21 cellular contexts compared by ENCODE assay signal in genomic region chr9:128624566-128624965, GRCh38. TPM values are rescaled to one million over a fixed set of nuclear protein-coding genes. Genes with fewer than 3 reads are reported as not detected.
DNase-seq lines count a peak whose midpoint lies in the region; ATAC-seq and TF ChIP-seq lines count a peak whose summit lies in the region.
"Had no signal": no experiment of that assay in that cellular context is flagged by ENCODE, and none has a peak within 500 bp of the region (broad histone marks: within the 10 kb centered on the region; RNA-seq: fewer than 3 reads in every experiment).

No MANE protein-coding gene starts in this region.

- no peak overlapping the region for H3K4me3 Mint-ChIP-seq in activated T-cell treated with anti-CD3 and anti-CD28 coated beads, Interleukin-2, amount 50 U/mL, for 24 hours
- H3K4me3 Mint-ChIP-seq: B cell had no signal

- no peak overlapping the region for H4K12ac ChIP-seq in trophoblast cell (ENCODE audit: low read depth, low read length)

- no peaks in the 10 kb centered on the region for H3K27me3 ChIP-seq in HCT116 (ENCODE audit: insufficient read depth, low read length)
- H3K27me3 ChIP-seq in trophoblast cell (ENCODE audit: insufficient read depth, low read length), result no peaks in the 10 kb centered on the region
- H3K27me3 ChIP-seq in gastroesophageal sphincter, result no peaks in the 10 kb centered on the region
- H3K27me3 ChIP-seq: Peyer's patch, SJSA1 had no signal

- H4K91ac ChIP-seq in trophoblast cell (ENCODE audit: low read depth, low read length), result peak overlapping the region; percentile 2

- H3K79me2 ChIP-seq in HCT116 (ENCODE audit: insufficient read depth, low read length) (no peaks in the 10 kb centered on the region), trophoblast cell (ENCODE audit: control insufficient read depth, insufficient read depth, low read length, poor library complexity) (no peaks in the 10 kb centered on the region)

- no peak for TF ChIP-seq CTCF in HCT116 (IDR thresholded peaks at IDR 0.05 in 2 of 3, conservative IDR thresholded peaks at IDR 0.05 in 1 of 3; ENCODE audit: borderline replicate concordance in 1 of 3, insufficient read depth in 1 of 3, low read depth in 2 of 3, low read length in 2 of 3)
- no peak for TF ChIP-seq CTCF in gastroesophageal sphincter (IDR thresholded peaks at IDR 0.05)

- H3K36me3 ChIP-seq in HCT116 (ENCODE audit: control insufficient read depth in 1 of 2, insufficient read depth in 2 of 2, low read length in 2 of 2) (peaks cover 23 to 35% of the 10 kb centered on the region in 2 experiments; a peak in 3 of 4 replicates), trophoblast cell (ENCODE audit: control insufficient read depth in 1 of 2, insufficient read depth in 2 of 2, low read length in 2 of 2) (peaks cover 80 to 82% of the 10 kb centered on the region in 2 experiments), gastroesophageal sphincter (peaks cover 0 to 100% of the 10 kb centered on the region in 2 donors)

- no peak for TF ChIP-seq POLR2A in HCT116 (IDR thresholded peaks at IDR 0.05; ENCODE audit: borderline replicate concordance, extremely low read depth, insufficient read depth, insufficient read length)
- TF ChIP-seq POLR2A in gastroesophageal sphincter (IDR thresholded peaks at IDR 0.05), result no peak

- no peaks in the 10 kb centered on the region for H4K20me1 ChIP-seq in HCT116 (ENCODE audit: insufficient read depth)

- no TSS peak for BruUV-seq in HCT116 (replicated peaks; lab: Mats Ljungman, UMichigan)

- intact Hi-C loops in HCT116 (cut with micrococcal nuclease), result no loop called here

- H3K14ac ChIP-seq in trophoblast cell (ENCODE audit: low read length), result no peak overlapping the region

- no peak overlapping the region for H2BK12ac ChIP-seq in trophoblast cell (ENCODE audit: low read length)

- RAD21 ChIA-PET in HCT116 (lab: Charles Lee; ENCODE audit: low non-redundant PET in 1 of 2, low total read pairs in 2 of 2, uncharacterized antibody in 2 of 2, unreplicated experiment in 2 of 2), result no interaction called here

- TF ChIP-seq EP300 in gastroesophageal sphincter (IDR thresholded peaks at IDR 0.05), result no peak

- 0 out of 2 replicates have a peak, but pooled peaks have one; percentile 8 for TF ChIP-seq RAD21 in HCT116 (IDR thresholded peaks at IDR 0.05; ENCODE audit: low read depth)

- no peak overlapping the region for H3K9ac ChIP-seq in HCT116 (ENCODE audit: low read length)
- H3K9ac ChIP-seq in trophoblast cell (ENCODE audit: low read length), result no peak overlapping the region
- H3K9ac ChIP-seq: GM23248 had no signal

- H2BK5ac ChIP-seq in trophoblast cell (ENCODE audit: low read depth, low read length, poor library complexity), result no peak overlapping the region

- no peak overlapping the region for H2AFZ ChIP-seq in HCT116 (ENCODE audit: low read depth, low read length, poor library complexity, severe bottlenecking)
- no peak overlapping the region for H2AFZ ChIP-seq in trophoblast cell (ENCODE audit: insufficient read depth, low read length, poor library complexity)
- H2AFZ ChIP-seq: GM23248 had no signal

- H3K4ac ChIP-seq in trophoblast cell (ENCODE audit: low read depth, low read length), result no peak overlapping the region

- H3K27ac ChIP-seq in HCT116 (ENCODE audit: low read depth, low read length) (no peak overlapping the region), cingulate gyrus (ENCODE audit: low read depth, low read length) (peak overlapping the region; percentile 29), trophoblast cell (ENCODE audit: low read depth, low read length) (no peak overlapping the region), gastroesophageal sphincter (no peak overlapping the region)
- H3K27ac ChIP-seq: GM23248, Peyer's patch, SJSA1 had no signal

- no peaks in the 10 kb centered on the region for H3K79me1 ChIP-seq in trophoblast cell (ENCODE audit: low read length)

- WGBS in trophoblast cell (ENCODE audit: extremely low coverage, insufficient coverage, insufficient read length), result no CpG with 5 or more reads among the region's 10 CpGs
- WGBS in gastroesophageal sphincter (ENCODE audit: low coverage in 1 of 2), 2 donors, result 77 to 86% methylated on average over 5 to 9 of the region's 10 CpGs

- peak overlapping the region; percentile 62 for H3K27ac Mint-ChIP-seq in activated T-cell treated with anti-CD3 and anti-CD28 coated beads, Interleukin-2, amount 50 U/mL, for 24 hours
- H3K27ac Mint-ChIP-seq: B cell had no signal

- no peak overlapping the region for H2AK5ac ChIP-seq in trophoblast cell (ENCODE audit: low read length)

- no peak overlapping the region for H3K23ac ChIP-seq in trophoblast cell (ENCODE audit: low read length)

- no peak overlapping the region for H2BK120ac ChIP-seq in trophoblast cell (ENCODE audit: insufficient read depth, low read length, poor library complexity)

- ATAC-seq in HCT116 (no peak), gastroesophageal sphincter (no peak)

- no peak overlapping the region for H3K18ac ChIP-seq in trophoblast cell (ENCODE audit: low read length)

- no peaks in the 10 kb centered on the region for H3K9me3 Mint-ChIP-seq in activated T-cell treated with anti-CD3 and anti-CD28 coated beads, Interleukin-2, amount 50 U/mL, for 24 hours
- H3K9me3 Mint-ChIP-seq: CD4-positive, CD25-positive, alpha-beta regulatory T cell had no signal

- peaks cover 91% of the 10 kb centered on the region for H3K36me3 Mint-ChIP-seq in activated T-cell treated with anti-CD3 and anti-CD28 coated beads, Interleukin-2, amount 50 U/mL, for 24 hours (ENCODE audit: low read depth)

- CTCF ChIA-PET in HCT116 (lab: Charles Lee), result interaction anchor here (1.0 kb wide), 1 partner anchor 11 kb away, joined by 6 read pairs; no protein-coding TSS in a partner anchor

- peaks cover 0 to 10% of the 10 kb centered on the region in 2 experiments; a peak in 2 of 4 replicates for H3K4me1 ChIP-seq in HCT116 (ENCODE audit: control insufficient read depth in 1 of 2, insufficient read depth in 2 of 2, low read length in 2 of 2)
- no peaks in the 10 kb centered on the region for H3K4me1 ChIP-seq in trophoblast cell (ENCODE audit: control insufficient read depth in 1 of 2, insufficient read depth in 2 of 2, low read length in 2 of 2)
- peaks cover 0 to 24% (median 10%) of the 10 kb centered on the region in 3 donors for H3K4me1 ChIP-seq in gastroesophageal sphincter
- H3K4me1 ChIP-seq: HAP-1, SJSA1 had no signal

- DNase-seq in activated T-cell treated with anti-CD3 and anti-CD28 coated beads, Interleukin-2, amount 50 U/mL, for 24 hours, result no peak
- no peak for DNase-seq in activated T-cell treated with anti-CD3 and anti-CD28 coated beads, Interleukin-2, amount 50 U/mL, for 1 hour
- DNase-seq in HCT116 (ENCODE audit: low read depth, low spot score), result no peak
- DNase-seq in trophoblast cell, result no peak
- no peak for DNase-seq in globus pallidus (ENCODE audit: low spot score)
- DNase-seq in NCI-H1417 treated with DMSO at 0.1 percent for 48 hours (lab: John Stamatoyannopoulos, UW), result no peak
- DNase-seq: CD4-positive, CD25-positive, alpha-beta regulatory T cell; GM23248; KBM-7; NCI-H1092; NCI-H1436 treated with DMSO at 0.1 percent for 48 hours; NCI-H2029; NCI-H226; NCI-H510A treated with DMSO at 0.1 percent for 48 hours; NCI-H774; Peyer's patch had no signal

- H3K4me2 ChIP-seq in HCT116 (ENCODE audit: low read length) (no peak overlapping the region), trophoblast cell (ENCODE audit: low read length) (no peak overlapping the region)

- no peaks in the 10 kb centered on the region for H3K27me3 Mint-ChIP-seq in activated T-cell treated with anti-CD3 and anti-CD28 coated beads, Interleukin-2, amount 50 U/mL, for 24 hours
- H3K27me3 Mint-ChIP-seq: B cell; CD4-positive, CD25-positive, alpha-beta regulatory T cell had no signal

- no peaks in the 10 kb centered on the region for H3K9me3 ChIP-seq in HCT116 (ENCODE audit: control insufficient read depth in 1 of 2, insufficient read depth in 1 of 2, low read depth in 1 of 2, low read length in 2 of 2)
- peaks cover 4% of the 10 kb centered on the region for H3K9me3 ChIP-seq in trophoblast cell (ENCODE audit: insufficient read depth, low read depth, low read length)
- H3K9me3 ChIP-seq in gastroesophageal sphincter, result no peaks in the 10 kb centered on the region
- H3K9me3 ChIP-seq: HAP-1, Peyer's patch, SJSA1 had no signal

- H3K9me2 ChIP-seq in HCT116 (ENCODE audit: insufficient read depth), result no peaks in the 10 kb centered on the region

- POLR2A ChIA-PET in HCT116 (lab: Charles Lee), result no interaction called here

- H3K4me1 Mint-ChIP-seq in activated T-cell treated with anti-CD3 and anti-CD28 coated beads, Interleukin-2, amount 50 U/mL, for 24 hours (ENCODE audit: low read depth), result no peaks in the 10 kb centered on the region
- H3K4me1 Mint-ChIP-seq: B cell had no signal

- H4K8ac ChIP-seq in trophoblast cell (ENCODE audit: low read depth, low read length), result no peak overlapping the region

- no peak overlapping the region for H3K4me3 ChIP-seq in HCT116 (replicated peaks in 1 of 2; ENCODE audit: low read depth in 1 of 2, low read length in 2 of 2)
- no peak overlapping the region for H3K4me3 ChIP-seq in trophoblast cell (ENCODE audit: low read depth, low read length)
- H3K4me3 ChIP-seq in gastroesophageal sphincter, result no peak overlapping the region
- H3K4me3 ChIP-seq: GM23248, HAP-1, Peyer's patch, SJSA1 had no signal

TF ChIP-seq in HCT116, 20 proteins besides CTCF, POLR2A, EP300 and RAD21 (continues in another document):
- TF ChIP-seq FOSL1 (IDR thresholded peaks at IDR 0.05; ENCODE audit: low read depth) (no peak), MAX (IDR thresholded peaks at IDR 0.05) (no peak)

RNA-seq across cellular contexts. Expression of gene DYNC2I2, which starts 32.1 kb away (rescaled TPM):
- total RNA-seq in HCT116 (2021; ENCODE audit: unreplicated experiment) (155 TPM), gastroesophageal sphincter (10 to 100 TPM; 28.3 to 47.0 (median 37.7) TPM)
- 150 and 152 TPM in 2 replicates for polyA plus RNA-seq in HCT116 (2012)
- polyA plus RNA-seq in trophoblast cell (2013), result 19.9 and 21.1 TPM in 2 replicates
